Comparison of ENCODE assay signal across 8 cellular contexts in genomic region chr1:92784639-92785500, GRCh38. TPM values are rescaled to one million over a fixed set of nuclear protein-coding genes. Genes with fewer than 3 reads are reported as not detected.
DNase-seq lines count a peak whose midpoint lies in the region; TF ChIP-seq lines count a peak whose summit lies in the region.

Gene EVI5 (minus strand): TSS chr1:92785108. CDS start chr1:92736546, 48,562 bp downstream.

- H3K36me3 ChIP-seq in GM06990 (ENCODE audit: control insufficient read depth, insufficient read depth, low read length) (no peaks in the 10 kb centered on the region), suprapubic skin (no peaks in the 10 kb centered on the region)

- TF ChIP-seq POLR2A in suprapubic skin (IDR thresholded peaks at IDR 0.05): peak; percentile 54 to 57

- TF ChIP-seq CTCF in GM06990 (IDR thresholded peaks at IDR 0.05; ENCODE audit: insufficient read depth, low read length, poor library complexity, severe bottlenecking): peak; percentile 28
- TF ChIP-seq CTCF in HFF-Myc (IDR thresholded peaks at IDR 0.05; ENCODE audit: low read depth, low read length, missing control alignments): no peak
- no peak for TF ChIP-seq CTCF in suprapubic skin (IDR thresholded peaks at IDR 0.05)

- peaks cover 15% of the 10 kb centered on the region for H3K27me3 Mint-ChIP-seq in activated naive CD4-positive, alpha-beta T cell treated with anti-CD3 and anti-CD28 coated beads, Interleukin-2, amount 50 U/mL, for 24 hours

- H3K27ac Mint-ChIP-seq in activated naive CD4-positive, alpha-beta T cell treated with anti-CD3 and anti-CD28 coated beads, Interleukin-2, amount 50 U/mL, for 24 hours: no peak within 1 kb of the TSS

- WGBS in suprapubic skin: under 1% methylated on average over 35 of the region's 94 CpGs

- H3K4me1 Mint-ChIP-seq in activated naive CD4-positive, alpha-beta T cell treated with anti-CD3 and anti-CD28 coated beads, Interleukin-2, amount 50 U/mL, for 24 hours: peaks cover 22% of the 10 kb centered on the region

- H3K27ac ChIP-seq in suprapubic skin: peak within 1 kb of the TSS; percentile 97

- no peaks in the 10 kb centered on the region for H3K9me3 ChIP-seq in suprapubic skin

- peak within 1 kb of the TSS; percentile 83 for H3K4me3 Mint-ChIP-seq in activated naive CD4-positive, alpha-beta T cell treated with anti-CD3 and anti-CD28 coated beads, Interleukin-2, amount 50 U/mL, for 24 hours

- H3K27me3 ChIP-seq in GM06990 (replicated peaks; ENCODE audit: control insufficient read depth, insufficient read depth, low read length) (no peaks in the 10 kb centered on the region; the same call in 1 of the 2 replicates), suprapubic skin (no peaks in the 10 kb centered on the region)

- no peaks in the 10 kb centered on the region for H3K36me3 Mint-ChIP-seq in activated naive CD4-positive, alpha-beta T cell treated with anti-CD3 and anti-CD28 coated beads, Interleukin-2, amount 50 U/mL, for 24 hours

- no peaks in the 10 kb centered on the region for H3K9me3 Mint-ChIP-seq in activated naive CD4-positive, alpha-beta T cell treated with anti-CD3 and anti-CD28 coated beads, Interleukin-2, amount 50 U/mL, for 24 hours

- H3K4me1 ChIP-seq in suprapubic skin: peaks cover 25% of the 10 kb centered on the region

- H3K4me3 ChIP-seq in GM06990 (replicated peaks; ENCODE audit: low read depth, low read length) (peak within 1 kb of the TSS; percentile 89), HFF-Myc (replicated peaks; ENCODE audit: low read depth, low read length) (peak within 1 kb of the TSS; percentile 85), suprapubic skin (peak within 1 kb of the TSS; percentile 74)

- no peak for TF ChIP-seq EP300 in suprapubic skin (IDR thresholded peaks at IDR 0.05)

- DNase-seq in GM06990 (ENCODE audit: extremely low read depth, insufficient read length): peak; percentile 93
- peak; percentile 81 for DNase-seq in HFF-Myc (ENCODE audit: extremely low read depth, low read depth)
- peak; percentile 96 for DNase-seq in MV-4-11 (lab: John Stamatoyannopoulos, UW)
- DNase-seq in SK-N-DZ (ENCODE audit: low spot score): peak; percentile 98
- DNase-seq in globus pallidus (ENCODE audit: low spot score): peak; percentile 93
- DNase-seq in nucleus accumbens (lab: John Stamatoyannopoulos, UW): peak; percentile 38 to 91 (median 81)
- DNase-seq in suprapubic skin (ENCODE audit: low spot score in 2 of 2): peak; percentile 95 to 96

RNA-seq across cellular contexts. Expression of gene EVI5, which starts in this region (rescaled TPM):
- polyA plus RNA-seq in SK-N-DZ (2014; cell fraction: cytosol; rRNA removed): 3.1 and 3.2 TPM in 2 replicates
- 2.2 and 2.3 TPM in 2 replicates for polyA plus RNA-seq in SK-N-DZ (2014; cell fraction: nucleus; rRNA removed)
- total RNA-seq in suprapubic skin: 10 to 100 TPM; 13.6 to 21.6 (median 14.8) TPM

Comparison
In these comparisons a context has a peak if more than half of its experiments do, and no peak if none do; other contexts are left out.
1. Peak in every context shown above with its lines: DNase-seq, H3K4me3 ChIP-seq and H3K27ac ChIP-seq.